In genomic region chr5:58545912-58546311, GRCh38 we compare ENCODE assay signal across 12 cellular contexts. TPM values are rescaled to one million over a fixed set of nuclear protein-coding genes. Genes with fewer than 3 reads are reported as not detected.
DNase-seq lines count a peak whose midpoint lies in the region; ATAC-seq and TF ChIP-seq lines count a peak whose summit lies in the region.
"Had no signal": no experiment of that assay in that cellular context is flagged by ENCODE, and none has a peak within 500 bp of the region (broad histone marks: within the 10 kb centered on the region; RNA-seq: fewer than 3 reads in every experiment).

No MANE protein-coding gene starts in this region.

- ATAC-seq in GM18511 (IDR thresholded peaks at IDR 0.05; ENCODE audit: unreplicated experiment) (peak; percentile 99), GM21723 (IDR thresholded peaks at IDR 0.05; ENCODE audit: unreplicated experiment) (peak; percentile 80), HG03571 (IDR thresholded peaks at IDR 0.05; ENCODE audit: unreplicated experiment) (peak; percentile 83), heart right ventricle (no peak)

- intact Hi-C loops in ascending aorta (cut with DNase I), result no loop called here
- intact Hi-C loops in heart right ventricle (cut with DNase I), result no loop called here

- peak; percentile 69 for DNase-seq in islet precursor cell
- no peak for DNase-seq in T1000 (lab: John Stamatoyannopoulos, UW)
- no peak for DNase-seq in ascending aorta (ENCODE audit: low spot score in 2 of 2)
- DNase-seq in heart right ventricle, result no peak
- DNase-seq in SHP77 (lab: John Stamatoyannopoulos, UW), result no peak
- DNase-seq: activated CD4-positive, alpha-beta T cell treated with anti-CD3 and anti-CD28 coated beads, Interleukin-2, amount 50 U/mL, for 48 hours; DND-41 had no signal

- H3K9me3 ChIP-seq in ascending aorta, result no peaks in the 10 kb centered on the region
- peaks cover 0 to 7% (median 0%) of the 10 kb centered on the region in 11 donors for H3K9me3 ChIP-seq in heart right ventricle
- H3K9me3 ChIP-seq: breast epithelium had no signal

- H3K4me3 ChIP-seq in ascending aorta (no peak overlapping the region), heart right ventricle (no peak overlapping the region)
- H3K4me3 ChIP-seq: breast epithelium had no signal

- H3K4me1 ChIP-seq in ascending aorta (no peaks in the 10 kb centered on the region), heart right ventricle (peaks cover 0 to 37% (median 0%) of the 10 kb centered on the region in 9 donors)
- H3K4me1 ChIP-seq: breast epithelium, parathyroid adenoma had no signal

- no peaks in the 10 kb centered on the region for H3K27me3 ChIP-seq in ascending aorta
- H3K27me3 ChIP-seq in heart right ventricle, result no peaks in the 10 kb centered on the region
- H3K27me3 ChIP-seq: breast epithelium had no signal

- H3K27ac ChIP-seq in ascending aorta (no peak overlapping the region), heart right ventricle (peak overlapping the region in 1 of 10 donors; percentile 18)
- H3K27ac ChIP-seq: breast epithelium, parathyroid adenoma had no signal

- no peak for TF ChIP-seq CTCF in ascending aorta (IDR thresholded peaks at IDR 0.05)
- no peak for TF ChIP-seq CTCF in heart right ventricle (IDR thresholded peaks at IDR 0.05)

- no peaks in the 10 kb centered on the region for H3K36me3 ChIP-seq in ascending aorta
- no peaks in the 10 kb centered on the region for H3K36me3 ChIP-seq in heart right ventricle
- H3K36me3 ChIP-seq: breast epithelium had no signal

RNA-seq across cellular contexts. Expression of gene RAB3C, which starts 37.0 kb away (rescaled TPM):
- total RNA-seq in ascending aorta, result 3.0 TPM
- 1 to 10 TPM in 1 of 10 donors, under 1 TPM in 9; 0.08 to 4.9 (median 0.37) TPM for total RNA-seq in heart right ventricle
- polyA plus RNA-seq in heart right ventricle, result 1 to 10 TPM in 1 of 2 donors, under 1 TPM in 1; 0.22 to 1.4 TPM

RNA-seq across cellular contexts. Expression of gene GAPT, which starts 54.7 kb away (rescaled TPM):
- total RNA-seq in ascending aorta (not detected), heart right ventricle (1 to 10 TPM in 2 of 10 donors, under 1 TPM in 7, not detected in 1; 0.08 to 1.7 (median 0.30) TPM)
- under 1 TPM; 0.20 to 0.22 TPM for polyA plus RNA-seq in heart right ventricle

Comparison
In these comparisons a context has a peak if more than half of its experiments do, and no peak if none do; other contexts are left out.
1. ATAC-seq: peak in GM18511 (single experiment), GM21723 (single experiment) and HG03571 (single experiment); none in heart right ventricle (0 of 8).